Comparison of ENCODE assay signal across 10 cellular contexts in genomic region chr22:42644422-42645340, GRCh38. TPM values are rescaled to one million over a fixed set of nuclear protein-coding genes. Genes with fewer than 3 reads are reported as not detected.
DNase-seq lines count a peak whose midpoint lies in the region; ATAC-seq and TF ChIP-seq lines count a peak whose summit lies in the region.
"Had no signal": no experiment of that assay in that cellular context is flagged by ENCODE, and none has a peak within 500 bp of the region (broad histone marks: within the 10 kb centered on the region; RNA-seq: fewer than 3 reads in every experiment).

No MANE protein-coding gene starts in this region.

- no peaks in the 10 kb centered on the region for H3K9me3 ChIP-seq in left lung
- no peaks in the 10 kb centered on the region for H3K9me3 ChIP-seq in WERI-Rb-1 (ENCODE audit: severe bottlenecking)

- TF ChIP-seq CTCF in brain microvascular endothelial cell (IDR thresholded peaks at IDR 0.05; ENCODE audit: low read depth, low read length, missing control alignments) (no peak), left lung (IDR thresholded peaks at IDR 0.05) (no peak), WERI-Rb-1 (IDR thresholded peaks at IDR 0.05; ENCODE audit: low read depth, low read length) (no peak)

- H3K36me3 ChIP-seq in H7 (replicated peaks; ENCODE audit: control insufficient read depth, insufficient read depth, low read length) (no peaks in the 10 kb centered on the region), brain microvascular endothelial cell (replicated peaks) (no peaks in the 10 kb centered on the region), left lung (no peaks in the 10 kb centered on the region), WERI-Rb-1 (no peaks in the 10 kb centered on the region; the same call in 1 of the 2 replicates)

- H3K4me3 ChIP-seq in H7 (ENCODE audit: insufficient read depth, low read depth, low read length): no peak overlapping the region
- peak overlapping the region; percentile 5 for H3K4me3 ChIP-seq in brain microvascular endothelial cell (ENCODE audit: low read depth, low read length)
- peak overlapping the region in 1 of 2 donors; percentile 81 for H3K4me3 ChIP-seq in left lung
- H3K4me3 ChIP-seq in WERI-Rb-1 (ENCODE audit: low read depth, low read length): no peak overlapping the region

- H3K4me1 ChIP-seq in left lung: peaks cover 52 to 83% of the 10 kb centered on the region in 2 donors

- H3K27ac ChIP-seq in brain microvascular endothelial cell (peak overlapping the region; percentile 61), left lung (peak overlapping the region; percentile 82 to 89), substantia nigra (ENCODE audit: low read depth, low read length, poor library complexity, severe bottlenecking) (peak overlapping the region; percentile 79), WERI-Rb-1 (no peak overlapping the region)

- intact Hi-C loops in left lung (cut with DNase I): no loop called here

- in situ Hi-C loops in brain microvascular endothelial cell (cut with HindIII; ENCODE audit: low pct_ligation_motif_present, low sequenced_read_pairs): loop anchor here (25.0 kb wide), 1 partner anchor 168 kb away; no protein-coding TSS in a partner anchor

- H3K27me3 ChIP-seq in H7 (ENCODE audit: control insufficient read depth, insufficient read depth, low read length) (no peaks in the 10 kb centered on the region), brain microvascular endothelial cell (replicated peaks) (no peaks in the 10 kb centered on the region), left lung (no peaks in the 10 kb centered on the region), WERI-Rb-1 (ENCODE audit: insufficient read depth, low read depth, severe bottlenecking) (no peaks in the 10 kb centered on the region)

- ATAC-seq in left lung: no peak

- DNase-seq in H7: peak; percentile 67
- DNase-seq in brain microvascular endothelial cell: no peak
- peak in 1 of 2 donors; percentile 52 for DNase-seq in left lung
- peak in 15 of 49 donors; percentile 11 to 83 (median 28) for DNase-seq in substantia nigra (lab: John Stamatoyannopoulos, UW)
- DNase-seq in NK-92 (lab: John Stamatoyannopoulos, UW; ENCODE audit: unreplicated experiment): no peak
- DNase-seq in NCI-H2171 (lab: John Stamatoyannopoulos, UW): no peak
- no peak for DNase-seq in WERI-Rb-1
- DNase-seq in activated naive CD4-positive, alpha-beta T cell treated with anti-CD3 and anti-CD28 coated beads, Interleukin-2, amount 50 U/mL, for 16 hours: no peak
- DNase-seq: activated CD4-positive, alpha-beta T cell treated with anti-CD3 and anti-CD28 coated beads for 48 hours had no signal

RNA-seq across cellular contexts. Expression of gene ATP5MGL, which starts 4.3 kb away (rescaled TPM):
- 0.42 TPM in 1 of 2 replicates, not detected in the other for total RNA-seq in H7 (2014; rRNA removed; shearing (Covaris generic))
- total RNA-seq in left lung: 1 to 10 TPM in 1 of 2 donors, under 1 TPM in 1; 0.60 to 1.2 TPM
- total RNA-seq: M059J had no signal

RNA-seq across cellular contexts. Expression of gene CYB5R3, which starts 4.5 kb away (rescaled TPM):
- total RNA-seq in H7 (2014; rRNA removed; shearing (Covaris generic)): 75.6 and 86.8 TPM in 2 replicates
- total RNA-seq in left lung: 100 to 1,000 TPM; 250 to 265 TPM

RNA-seq across cellular contexts. Expression of gene POLDIP3, which starts 30.0 kb away (rescaled TPM):
- total RNA-seq in H7 (2014; rRNA removed; shearing (Covaris generic)): 43.2 and 47.9 TPM in 2 replicates
- 10 to 100 TPM; 56.6 to 61.6 TPM for total RNA-seq in left lung
